In genomic region chr12:112841240-112841639, GRCh38 we compare ENCODE assay signal across 2 cellular contexts.
TF ChIP-seq lines count a peak whose summit lies in the region.

No MANE protein-coding gene starts in this region.

TF ChIP-seq in A549, 52 proteins besides CTCF, POLR2A, EP300 and RAD21:
- 0 out of 4 replicates have a peak, but pooled peaks of 1 of the 2 experiments have one; percentile 7 for TF ChIP-seq CEBPB (IDR thresholded peaks at IDR 0.05)
- no peak for TF ChIP-seq FOXS1 (CRISPR knock-in tag; IDR thresholded peaks at IDR 0.05)
- no peak for TF ChIP-seq FOSB (CRISPR knock-in tag; IDR thresholded peaks at IDR 0.05)
- TF ChIP-seq KDM1A (IDR thresholded peaks at IDR 0.05; ENCODE audit: low read depth), result no peak; the same call in 1 of the 2 replicates
- no peak for TF ChIP-seq HOXB13 (CRISPR knock-in tag; IDR thresholded peaks at IDR 0.05; ENCODE audit: low read depth)
- no peak for TF ChIP-seq CBX8 (IDR thresholded peaks at IDR 0.05)
- no peak for TF ChIP-seq ESRRA (IDR thresholded peaks at IDR 0.05; ENCODE audit: borderline replicate concordance, low read length)
- TF ChIP-seq MAX (IDR thresholded peaks at IDR 0.05), result 0 out of 2 replicates have a peak, but pooled peaks have one; percentile 1
- TF ChIP-seq ZFP36 (IDR thresholded peaks at IDR 0.05; ENCODE audit: borderline replicate concordance, partially characterized antibody), result peak; percentile 86
TF ChIP-seq in A549: peak in this region for 3.

TF ChIP-seq in H1, 55 proteins besides CTCF, POLR2A, EP300 and RAD21:
- no peak for TF ChIP-seq RFX5 (IDR thresholded peaks at IDR 0.05; ENCODE audit: borderline replicate concordance, low read depth, low read length)
- no peak for TF ChIP-seq SIX5 (IDR thresholded peaks at IDR 0.05; ENCODE audit: low read depth, low read length)
- no peak for TF ChIP-seq FOSL1 (IDR thresholded peaks at IDR 0.05; ENCODE audit: insufficient read depth, low read depth, low read length)
- TF ChIP-seq EGR1 (IDR thresholded peaks at IDR 0.05; ENCODE audit: borderline replicate concordance, low read depth, low read length), result no peak
- TF ChIP-seq GTF2F1 (IDR thresholded peaks at IDR 0.05; ENCODE audit: borderline replicate concordance, low read depth, low read length), result no peak
- no peak for TF ChIP-seq CBX5 (IDR thresholded peaks at IDR 0.05; ENCODE audit: low read depth, low read length)
- no peak for TF ChIP-seq SIRT6 (IDR thresholded peaks at IDR 0.05; ENCODE audit: low read length)
- no peak for TF ChIP-seq CHD2 (IDR thresholded peaks at IDR 0.05; ENCODE audit: low read length)
- no peak for TF ChIP-seq RXRA (IDR thresholded peaks at IDR 0.05; ENCODE audit: insufficient read depth, low read depth, low read length)
- no peak for TF ChIP-seq NANOG (IDR thresholded peaks at IDR 0.05; ENCODE audit: insufficient read depth, low read depth, low read length, poor library complexity, severe bottlenecking)
- TF ChIP-seq CHD7 (IDR thresholded peaks at IDR 0.05; ENCODE audit: insufficient replicate concordance, low read length), result no peak
- no peak for TF ChIP-seq SRF (IDR thresholded peaks at IDR 0.05; ENCODE audit: low read depth, low read length)
